In genomic region chr10:79020605-79021004, GRCh38 we compare ENCODE assay signal across 19 cellular contexts. TPM values are rescaled to one million over a fixed set of nuclear protein-coding genes. Genes with fewer than 3 reads are reported as not detected.
DNase-seq lines count a peak whose midpoint lies in the region; ATAC-seq, FAIRE-seq and TF ChIP-seq lines count a peak whose summit lies in the region.
"Had no signal": no experiment of that assay in that cellular context is flagged by ENCODE, and none has a peak within 500 bp of the region (broad histone marks: within the 10 kb centered on the region; RNA-seq: fewer than 3 reads in every experiment).

No MANE protein-coding gene starts in this region.

- no peak for TF ChIP-seq POLR2A in HepG2 (IDR thresholded peaks at IDR 0.05; ENCODE audit: insufficient read depth in 1 of 2, low read depth in 2 of 2, low read length in 2 of 2)
- TF ChIP-seq POLR2A in gastroesophageal sphincter (IDR thresholded peaks at IDR 0.05), result no peak

- intact Hi-C loops in HepG2 (cut with micrococcal nuclease; ENCODE audit: unreplicated experiment), result no loop called here
- intact Hi-C loops in sciatic nerve (cut with DNase I), result no loop called here

- H3K4me2 ChIP-seq in HepG2 (ENCODE audit: low read depth, low read length), result no peak overlapping the region

- no peaks in the 10 kb centered on the region for H3K36me3 ChIP-seq in liver (ENCODE audit: control insufficient read depth in 4 of 4, insufficient read depth in 3 of 4, low read depth in 1 of 4, low read length in 3 of 4)
- H3K36me3 ChIP-seq in HepG2 (replicated peaks in 1 of 2; ENCODE audit: control insufficient read depth in 1 of 2, insufficient read depth in 2 of 2, low read length in 2 of 2), result no peaks in the 10 kb centered on the region
- no peaks in the 10 kb centered on the region for H3K36me3 ChIP-seq in gastroesophageal sphincter

- ATAC-seq in HepG2 (no peak), gastroesophageal sphincter (no peak), sciatic nerve (no peak)
- ATAC-seq: Panc1 had no signal

- TF ChIP-seq EP300 in HepG2 (IDR thresholded peaks at IDR 0.05; ENCODE audit: low read depth in 2 of 2, low read length in 2 of 2) (no peak), HepG2 (CRISPR knock-in tag; IDR thresholded peaks at IDR 0.05; ENCODE audit: borderline replicate concordance) (no peak), gastroesophageal sphincter (IDR thresholded peaks at IDR 0.05) (no peak)

- no peak for TF ChIP-seq CTCF in liver (IDR thresholded peaks at IDR 0.05; ENCODE audit: low read depth, low read length, missing input control)
- no peak for TF ChIP-seq CTCF in HepG2 (CRISPR knock-in tag; IDR thresholded peaks at IDR 0.05)
- no peak for TF ChIP-seq CTCF in gastroesophageal sphincter (IDR thresholded peaks at IDR 0.05)
- TF ChIP-seq CTCF in GM13976 (IDR thresholded peaks at IDR 0.05; ENCODE audit: borderline replicate concordance, control extremely low read depth, extremely low read depth, insufficient read depth, missing control alignments), result no peak

- WGBS in liver, result 68% methylated on average over 6 of the region's 6 CpGs
- 0% methylated on average over 6 of the region's 6 CpGs for WGBS in HepG2 (ENCODE audit: low lambda C conversion rate)
- WGBS in gastroesophageal sphincter (ENCODE audit: low coverage in 1 of 2), 2 donors, result 98% methylated on average over 6 of the region's 6 CpGs; no CpG with 5 or more reads in 1 of the 2 donors

- H3K27ac ChIP-seq in liver (ENCODE audit: low read depth in 1 of 2, low read length in 2 of 2), result peak overlapping the region; percentile 62 to 73
- no peak overlapping the region for H3K27ac ChIP-seq in HepG2 (ENCODE audit: extremely low read length, insufficient read depth, low read length)
- peak overlapping the region in 3 of 4 donors; percentile 35 to 55 (median 47) for H3K27ac ChIP-seq in gastroesophageal sphincter
- H3K27ac ChIP-seq: C4-2B had no signal

- FAIRE-seq in HepG2 (lab: Jason Lieb, UNC), result no peak
- FAIRE-seq: GM12892, H54 had no signal

- POLR2A ChIA-PET in HepG2 (lab: Yijun Ruan, JAX), result interaction anchor here (1.7 kb wide), 1 partner anchor 47 kb away, joined by 5 read pairs; no protein-coding TSS in a partner anchor

- H3K27me3 ChIP-seq in liver (ENCODE audit: control insufficient read depth in 4 of 4, insufficient read depth in 4 of 4, low read length in 3 of 4) (no peaks in the 10 kb centered on the region), HepG2 (ENCODE audit: control insufficient read depth in 1 of 2, insufficient read depth in 2 of 2, low read length in 2 of 2) (peaks cover 0 to 17% of the 10 kb centered on the region in 2 experiments; a peak in 2 of 5 replicates), gastroesophageal sphincter (no peaks in the 10 kb centered on the region)

- CTCF ChIA-PET in HepG2 (lab: Yijun Ruan, JAX; ENCODE audit: low intra/inter-chr PET ratio, low total read pairs), result no interaction called here

- no peaks in the 10 kb centered on the region for H3K9me3 ChIP-seq in liver (ENCODE audit: control insufficient read depth in 4 of 4, low read length in 3 of 4)
- H3K9me3 ChIP-seq in HepG2 (ENCODE audit: low read length), result no peaks in the 10 kb centered on the region
- H3K9me3 ChIP-seq in gastroesophageal sphincter, result peaks cover 0 to 8% (median 0%) of the 10 kb centered on the region in 3 donors

- TF ChIP-seq RAD21 in liver (IDR thresholded peaks at IDR 0.05), result no peak
- no peak for TF ChIP-seq RAD21 in HepG2 (CRISPR knock-in tag; IDR thresholded peaks at IDR 0.05)

- H4K20me1 ChIP-seq in HepG2 (ENCODE audit: insufficient read depth, low read length), result no peaks in the 10 kb centered on the region

- no peaks in the 10 kb centered on the region for H3K79me2 ChIP-seq in HepG2 (ENCODE audit: insufficient read depth, low read length)

- DNase-seq in HepG2 (ENCODE audit: low spot score) (no peak), sciatic nerve (ENCODE audit: low spot score) (peak; percentile 25), GM13976 (ENCODE audit: low spot score) (no peak), GOT3 (lab: John Stamatoyannopoulos, UW) (no peak), occipital lobe (lab: John Stamatoyannopoulos, UW) (no peak)
- DNase-seq in central memory CD4-positive, alpha-beta T cell, result no peak
- DNase-seq: COR-L47, DMS153, HFFc6, NCI-H1048, NCI-H1436 treated with DMSO at 0.1 percent for 48 hours, NCI-H2081, SHP77 treated with DMSO at 0.1 percent for 48 hours had no signal

- in situ Hi-C loops in HepG2 (cut with HindIII; ENCODE audit: extremely low pct_ligation_motif_present, low pct_unique_long_range_greater_than_20kb) (no loop called here), GM13976 (cut with MboI; ENCODE audit: low sequenced_read_pairs, unreplicated experiment) (no loop called here)

- H2AFZ ChIP-seq in HepG2 (ENCODE audit: low read length), result no peak overlapping the region

- H3K4me1 ChIP-seq in liver (ENCODE audit: control insufficient read depth in 4 of 4, insufficient read depth in 4 of 4, low read length in 3 of 4), result peaks cover 26 to 63% (median 51%) of the 10 kb centered on the region in 4 donors
- peaks cover 76% of the 10 kb centered on the region for H3K4me1 ChIP-seq in HepG2 (ENCODE audit: insufficient read depth, low read length)
- peaks cover 0 to 23% (median 4%) of the 10 kb centered on the region in 3 donors for H3K4me1 ChIP-seq in gastroesophageal sphincter

- H3K9ac ChIP-seq in liver (ENCODE audit: low read depth in 1 of 2, low read length in 2 of 2) (no peak overlapping the region), HepG2 (ENCODE audit: insufficient read depth, low read depth, low read length) (no peak overlapping the region)

- H3K4me3 ChIP-seq in liver (ENCODE audit: low read depth in 1 of 3, low read length in 3 of 3) (no peak overlapping the region), HepG2 (replicated peaks in 1 of 3; ENCODE audit: insufficient read depth in 1 of 3, low read depth in 2 of 3, low read length in 3 of 3) (no peak overlapping the region), gastroesophageal sphincter (no peak overlapping the region)

- no TSS peak for BruUV-seq in HepG2 (replicated peaks; lab: Mats Ljungman, UMichigan)

TF ChIP-seq in liver, 16 proteins besides CTCF, POLR2A, EP300 and RAD21 (continues in another document):
- TF ChIP-seq JUND (IDR thresholded peaks at IDR 0.05), result peak in 1 of 2 donors; percentile 54
- no peak for TF ChIP-seq TAF1 (conservative IDR thresholded peaks at IDR 0.05)
- TF ChIP-seq GABPA (IDR thresholded peaks at IDR 0.05 in 1 of 2, conservative IDR thresholded peaks at IDR 0.05 in 1 of 2), result no peak
- TF ChIP-seq SP1 (IDR thresholded peaks at IDR 0.05), result no peak
- peak; percentile 63 for TF ChIP-seq MAX (IDR thresholded peaks at IDR 0.05)
- no peak for TF ChIP-seq EGR1 (IDR thresholded peaks at IDR 0.05; ENCODE audit: low read depth in 2 of 2)

TF ChIP-seq in HepG2, 621 proteins besides CTCF, POLR2A, EP300 and RAD21:
- no peak for TF ChIP-seq ZMYM3 (CRISPR knock-in tag; IDR thresholded peaks at IDR 0.05)
- TF ChIP-seq ZNF891 (CRISPR knock-in tag; IDR thresholded peaks at IDR 0.05), result no peak
- no peak for TF ChIP-seq FLYWCH1 (CRISPR knock-in tag; IDR thresholded peaks at IDR 0.05)
- no peak for TF ChIP-seq PITX1 (CRISPR knock-in tag; IDR thresholded peaks at IDR 0.05)
- TF ChIP-seq ATF4 (CRISPR knock-in tag; IDR thresholded peaks at IDR 0.05), result no peak
- no peak for TF ChIP-seq ZFYVE20 (CRISPR knock-in tag; IDR thresholded peaks at IDR 0.05; ENCODE audit: borderline replicate concordance, low read depth)
- no peak for TF ChIP-seq HHEX (CRISPR knock-in tag; IDR thresholded peaks at IDR 0.05)
- no peak for TF ChIP-seq NBN (conservative IDR thresholded peaks at IDR 0.05)
- TF ChIP-seq FOXA3 (CRISPR knock-in tag; IDR thresholded peaks at IDR 0.05), result no peak
- TF ChIP-seq ARHGAP35 (CRISPR knock-in tag; IDR thresholded peaks at IDR 0.05; ENCODE audit: borderline replicate concordance), result no peak
- no peak for TF ChIP-seq ZNF33A (CRISPR knock-in tag; IDR thresholded peaks at IDR 0.05; ENCODE audit: borderline replicate concordance)
- no peak for TF ChIP-seq ARNTL (CRISPR knock-in tag; IDR thresholded peaks at IDR 0.05)

RNA-seq across cellular contexts. Expression of gene ZMIZ1, which starts 48.2 kb away (rescaled TPM):
- 10 to 100 TPM; 11.2 to 19.1 TPM for total RNA-seq in liver
- polyA plus RNA-seq in liver, result 1 to 10 TPM; 3.9 to 8.4 TPM
- total RNA-seq in HepG2 (2016; rRNA removed; fragmentation: Illumina TruSeq; extraction: Trizol), result 5.3 and 11.0 TPM in 2 replicates
- 2.3 and 2.6 TPM in 2 replicates for total RNA-seq in HepG2 (2016; cell fraction: cytosol; rRNA removed; fragmentation: Illumina TruSeq; extraction: Trizol; ENCODE audit: low read depth)
- 5.2 and 10.5 TPM in 2 replicates for total RNA-seq in HepG2 (2016; cell fraction: insoluble cytoplasmic fraction; rRNA removed; fragmentation: Illumina TruSeq; extraction: Trizol)
- total RNA-seq in HepG2 (2016; cell fraction: membrane; rRNA removed; fragmentation: Illumina TruSeq; extraction: Trizol), result 7.0 and 7.7 TPM in 2 replicates
- 9.9 and 13.1 TPM in 2 replicates for total RNA-seq in HepG2 (2016; cell fraction: nucleus; rRNA removed; fragmentation: Illumina TruSeq; extraction: Trizol)
- 8.8 and 10.2 TPM in 2 replicates for polyA plus RNA-seq in HepG2 (2011; rRNA removed)
- polyA plus RNA-seq in HepG2 (2011; cell fraction: cytosol; rRNA removed), result 7.4 TPM in 2 replicates
- polyA plus RNA-seq in HepG2 (2011; cell fraction: nucleus; rRNA removed), result 42.1 and 46.0 TPM in 2 replicates
- polyA plus RNA-seq in HepG2 (2012), result 22.4 and 32.5 TPM in 2 replicates
- polyA plus RNA-seq in HepG2 (2016; cell fraction: cytosol; fragmentation: Illumina TruSeq; extraction: Trizol; ENCODE audit: low read depth), result 0.69 and 1.1 TPM in 2 replicates
- 16.0 and 20.6 TPM in 2 replicates for polyA plus RNA-seq in HepG2 (2016; cell fraction: insoluble cytoplasmic fraction; fragmentation: Illumina TruSeq; extraction: Trizol; ENCODE audit: low read depth)
- polyA plus RNA-seq in HepG2 (2016; cell fraction: membrane; fragmentation: Illumina TruSeq; extraction: Trizol; ENCODE audit: low read depth), result 2.4 and 3.8 TPM in 2 replicates
- 25.8 and 26.9 TPM in 2 replicates for polyA plus RNA-seq in HepG2 (2016; cell fraction: nucleus; fragmentation: Illumina TruSeq; extraction: Trizol; ENCODE audit: insufficient read depth, low read depth)
- polyA minus RNA-seq in HepG2 (2011; rRNA and poly(A)+ RNA removed; ENCODE audit: low replicate concordance), result 7.8 and 28.6 TPM in 2 replicates
- polyA minus RNA-seq in HepG2 (2011; cell fraction: cytosol; rRNA and poly(A)+ RNA removed), result 19.5 and 20.1 TPM in 2 replicates
- 27.4 and 29.2 TPM in 2 replicates for polyA minus RNA-seq in HepG2 (2011; cell fraction: nucleus; rRNA and poly(A)+ RNA removed)
- 10 to 100 TPM; 36.3 to 79.2 (median 67.1) TPM for total RNA-seq in gastroesophageal sphincter
- 96.7 TPM for total RNA-seq in sciatic nerve
- total RNA-seq in occipital lobe, result 29.5 TPM
